22 cellular contexts compared by ENCODE assay signal in genomic region chr16:65510850-65511249, GRCh38.
DNase-seq lines count a peak whose midpoint lies in the region; ATAC-seq, FAIRE-seq and TF ChIP-seq lines count a peak whose summit lies in the region.
"Had no signal": no experiment of that assay in that cellular context is flagged by ENCODE, and none has a peak within 500 bp of the region (broad histone marks: within the 10 kb centered on the region; RNA-seq: fewer than 3 reads in every experiment).

No MANE protein-coding gene starts in this region.

- peak overlapping the region; percentile 92 for H3K27ac ChIP-seq in astrocyte (ENCODE audit: low read depth, low read length)
- H3K27ac ChIP-seq in psoas muscle: no peak overlapping the region
- H3K27ac ChIP-seq: esophagus muscularis mucosa, HL-60, PC-9, upper lobe of right lung had no signal

- TF ChIP-seq CTCF in astrocyte (IDR thresholded peaks at IDR 0.05; ENCODE audit: insufficient read depth, low read depth, low read length) (no peak), osteocyte (IDR thresholded peaks at IDR 0.05) (no peak), psoas muscle (IDR thresholded peaks at IDR 0.05) (no peak)

- H3K9me3 ChIP-seq in astrocyte (ENCODE audit: insufficient read depth, low read depth, low read length): no peaks in the 10 kb centered on the region
- H3K9me3 ChIP-seq in psoas muscle: no peaks in the 10 kb centered on the region
- H3K9me3 ChIP-seq: esophagus muscularis mucosa, upper lobe of right lung had no signal

- peak; percentile 20 for FAIRE-seq in astrocyte (lab: Jason Lieb, UNC)

- WGBS in psoas muscle, 3 donors: 75 to 79% (median 78%) methylated on average over 7 of the region's 7 CpGs

- H3K36me3 Mint-ChIP-seq in astrocyte (ENCODE audit: low read depth, unreplicated experiment): no peaks in the 10 kb centered on the region
- no peaks in the 10 kb centered on the region for H3K36me3 Mint-ChIP-seq in osteocyte (ENCODE audit: unreplicated experiment)
- H3K36me3 Mint-ChIP-seq: activated naive CD8-positive, alpha-beta T cell treated with anti-CD3 and anti-CD28 coated beads for 36 hours had no signal

- intact Hi-C loops in psoas muscle (cut with DNase I): no loop called here

- peak overlapping the region; percentile 66 for H3K9ac ChIP-seq in astrocyte (ENCODE audit: low read length)

- H3K4me3 Mint-ChIP-seq in astrocyte (ENCODE audit: unreplicated experiment): peak overlapping the region; percentile 12
- H3K4me3 Mint-ChIP-seq in osteocyte (ENCODE audit: unreplicated experiment): no peak overlapping the region
- H3K4me3 Mint-ChIP-seq: activated naive CD8-positive, alpha-beta T cell treated with anti-CD3 and anti-CD28 coated beads for 36 hours; nephron progenitor cell; stimulated activated naive CD8-positive, alpha-beta T cell treated with anti-CD3 and anti-CD28 coated beads, Interleukin-15, amount 100 ng/mL, for 72 hours had no signal

- DNase-seq in ELF-1 (ENCODE audit: low read depth, low spot score) (peak; percentile 74), astrocyte (ENCODE audit: low read depth) (peak; percentile 94), glomerular visceral epithelial cell (ENCODE audit: extremely low spot score) (peak; percentile 84), osteocyte (ENCODE audit: extremely low spot score, unreplicated experiment) (peak; percentile 40), Ammon's horn (ENCODE audit: low spot score) (no peak), DMS 273 (lab: John Stamatoyannopoulos, UW; ENCODE audit: unreplicated experiment) (no peak), psoas muscle (no peak)
- DNase-seq: activated CD4-positive, CD25-positive, alpha-beta regulatory T cell treated with anti-CD3 and anti-CD28 coated beads, Interleukin-2, amount 50 U/mL, for 72 hours; activated naive CD8-positive, alpha-beta T cell treated with anti-CD3 and anti-CD28 coated beads for 36 hours; caudate nucleus; GDM1; glutamatergic neuron; KG1; NCI-H1048; NCI-H774; nephron progenitor cell; PC-9; stimulated activated naive CD8-positive, alpha-beta T cell treated with anti-CD3 and anti-CD28 coated beads, Interleukin-15, amount 100 ng/mL, for 72 hours; T1000; upper lobe of right lung had no signal

- H3K4me1 ChIP-seq in astrocyte (ENCODE audit: insufficient read depth, low read length): peaks cover 17% of the 10 kb centered on the region
- H3K4me1 ChIP-seq in psoas muscle: no peaks in the 10 kb centered on the region
- H3K4me1 ChIP-seq: upper lobe of right lung had no signal

- H3K4me1 Mint-ChIP-seq in astrocyte (ENCODE audit: low read depth, unreplicated experiment): peaks cover 30% of the 10 kb centered on the region
- H3K4me1 Mint-ChIP-seq in osteocyte (ENCODE audit: unreplicated experiment): peaks cover 19% of the 10 kb centered on the region
- H3K4me1 Mint-ChIP-seq: activated naive CD8-positive, alpha-beta T cell treated with anti-CD3 and anti-CD28 coated beads for 36 hours; stimulated activated naive CD8-positive, alpha-beta T cell treated with anti-CD3 and anti-CD28 coated beads, Interleukin-15, amount 100 ng/mL, for 72 hours had no signal

- no peaks in the 10 kb centered on the region for H3K27me3 ChIP-seq in astrocyte (ENCODE audit: insufficient read depth, low read length)
- H3K27me3 ChIP-seq in psoas muscle (ENCODE audit: insufficient read depth in 3 of 3, low read length in 2 of 3): no peaks in the 10 kb centered on the region
- H3K27me3 ChIP-seq: esophagus muscularis mucosa, upper lobe of right lung had no signal

- H3K27ac Mint-ChIP-seq in astrocyte (ENCODE audit: unreplicated experiment): peak overlapping the region; percentile 97
- peak overlapping the region; percentile 46 for H3K27ac Mint-ChIP-seq in osteocyte (ENCODE audit: unreplicated experiment)
- H3K27ac Mint-ChIP-seq: activated naive CD8-positive, alpha-beta T cell treated with anti-CD3 and anti-CD28 coated beads for 36 hours; nephron progenitor cell; stimulated activated naive CD8-positive, alpha-beta T cell treated with anti-CD3 and anti-CD28 coated beads, Interleukin-15, amount 100 ng/mL, for 72 hours had no signal

- H3K36me3 ChIP-seq in astrocyte (ENCODE audit: insufficient read depth, low read length): no peaks in the 10 kb centered on the region
- no peaks in the 10 kb centered on the region for H3K36me3 ChIP-seq in psoas muscle (ENCODE audit: insufficient read depth in 1 of 2, low read depth in 1 of 2)
- H3K36me3 ChIP-seq: esophagus muscularis mucosa, upper lobe of right lung had no signal

- ATAC-seq in psoas muscle: no peak
- ATAC-seq: stimulated activated naive CD8-positive, alpha-beta T cell treated with anti-CD3 and anti-CD28 coated beads, Interleukin-15, amount 100 ng/mL, for 72 hours; upper lobe of right lung had no signal

- H3K4me3 ChIP-seq in astrocyte (ENCODE audit: insufficient read depth, low read depth, low read length) (no peak overlapping the region), psoas muscle (no peak overlapping the region)
- H3K4me3 ChIP-seq: esophagus muscularis mucosa, PC-9, upper lobe of right lung had no signal

- no peaks in the 10 kb centered on the region for H4K20me1 ChIP-seq in astrocyte (ENCODE audit: insufficient read depth, low read length)

- no peaks in the 10 kb centered on the region for H3K79me2 ChIP-seq in astrocyte (ENCODE audit: insufficient read depth, low read length)

- no peaks in the 10 kb centered on the region for H3K27me3 Mint-ChIP-seq in astrocyte (ENCODE audit: low read depth, unreplicated experiment)
- no peaks in the 10 kb centered on the region for H3K27me3 Mint-ChIP-seq in osteocyte (ENCODE audit: unreplicated experiment)
- H3K27me3 Mint-ChIP-seq: activated naive CD8-positive, alpha-beta T cell treated with anti-CD3 and anti-CD28 coated beads for 36 hours; stimulated activated naive CD8-positive, alpha-beta T cell treated with anti-CD3 and anti-CD28 coated beads, Interleukin-15, amount 100 ng/mL, for 72 hours had no signal

- H2AFZ ChIP-seq in astrocyte (ENCODE audit: low read depth, low read length): peak overlapping the region; percentile 50
- H2AFZ ChIP-seq: PC-9 had no signal

- H3K9me3 Mint-ChIP-seq in astrocyte (ENCODE audit: unreplicated experiment) (peaks cover 6% of the 10 kb centered on the region), osteocyte (ENCODE audit: unreplicated experiment) (no peaks in the 10 kb centered on the region)
- H3K9me3 Mint-ChIP-seq: nephron progenitor cell had no signal

- H3K4me2 ChIP-seq in astrocyte (ENCODE audit: low read length): peak overlapping the region; percentile 60
- H3K4me2 ChIP-seq: PC-9 had no signal

Comparison
In these comparisons a context has a peak if more than half of its experiments do, and no peak if none do; other contexts are left out.
1. DNase-seq: peak in ELF-1 (single experiment), astrocyte (single experiment), glomerular visceral epithelial cell (single experiment) and osteocyte (single experiment); none in Ammon's horn (single experiment), DMS 273 (single experiment) and psoas muscle (0 of 2).